Comparison of ENCODE assay signal across 30 cellular contexts in the genomic region with DNA sequence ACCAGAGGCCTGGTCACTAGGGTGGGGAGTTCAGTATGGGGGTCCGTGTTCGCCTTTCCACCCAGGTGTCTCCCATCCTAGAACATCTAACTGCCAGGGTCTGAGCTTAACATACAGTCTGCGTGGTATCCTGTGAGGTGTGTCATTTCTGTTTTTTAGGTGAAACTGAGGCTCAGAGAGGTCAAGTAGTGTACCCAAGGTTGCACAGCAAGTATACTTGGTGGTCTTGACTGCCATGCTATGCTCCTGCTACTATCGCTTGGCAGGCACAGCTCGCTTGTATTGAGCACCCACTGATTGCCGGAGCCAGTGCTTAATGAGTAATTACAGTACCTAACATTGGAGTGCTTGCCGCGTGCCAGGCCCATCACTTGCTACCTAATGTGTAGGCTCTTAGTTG. TPM values are rescaled to one million over a fixed set of nuclear protein-coding genes. Genes with fewer than 3 reads are reported as not detected.
DNase-seq lines count a peak whose midpoint lies in the region; ATAC-seq, FAIRE-seq and TF ChIP-seq lines count a peak whose summit lies in the region.
"Had no signal": no experiment of that assay in that cellular context is flagged by ENCODE, and none has a peak within 500 bp of the region (broad histone marks: within the 10 kb centered on the region; RNA-seq: fewer than 3 reads in every experiment).

No MANE protein-coding gene starts in this region.

- no peaks in the 10 kb centered on the region for H3K9me3 ChIP-seq in A549
- no peaks in the 10 kb centered on the region for H3K9me3 ChIP-seq in SK-N-SH
- H3K9me3 ChIP-seq: BLaER1 had no signal

- no peak for TF ChIP-seq CTCF in A549 (IDR thresholded peaks at IDR 0.05)
- TF ChIP-seq CTCF in natural killer cell (IDR thresholded peaks at IDR 0.05) = no peak
- no peak for TF ChIP-seq CTCF in SK-N-SH (IDR thresholded peaks at IDR 0.05)

- H3K27ac ChIP-seq in A549 = no peak overlapping the region
- H3K27ac ChIP-seq in SK-N-SH (ENCODE audit: low read depth in 2 of 2, low read length in 1 of 2) = no peak overlapping the region
- H3K27ac ChIP-seq: BLaER1, GM23248, KMS-11, PC-9 had no signal

- no peaks in the 10 kb centered on the region for H3F3A ChIP-seq in SK-N-SH (replicated peaks; ENCODE audit: insufficient read depth)

- DNase-seq in activated CD8-positive, alpha-beta memory T cell treated with anti-CD3 and anti-CD28 coated beads, Interleukin-2, amount 10 ng/mL, durations not matched to agents 7 days and 5 days = no peak
- no peak for DNase-seq in activated CD8-positive, alpha-beta memory T cell treated with anti-CD3 and anti-CD28 coated beads for 24 hours
- no peak for DNase-seq in A549 (ENCODE audit: low read depth in 1 of 2, low spot score in 1 of 2)
- DNase-seq in activated T-helper 1 cell treated with anti-CD3 and anti-CD28 coated beads, Interleukin-12 subunit alpha, Interleukin-12 subunit beta, Interleukin-2, Interleukin-4 antibody, amounts not matched to agents 30 ng/mL and 10 ng/mL and 1 ng/mL, durations not matched to agents 14 hours and 24 hours and 36 hours (ENCODE audit: low spot score) = no peak
- DNase-seq in natural killer cell = no peak
- DNase-seq in SK-N-SH = no peak
- no peak for DNase-seq in NCI-H2107 (lab: John Stamatoyannopoulos, UW)
- DNase-seq: CD4-positive, alpha-beta memory T cell; COR-L47; DMS53; NCI-H1048; NCI-H1417; NCI-H1694; NCI-H2029 treated with DMSO at 0.1 percent for 48 hours; NCI-H2227 treated with DMSO at 0.1 percent for 48 hours; NCI-H526 treated with DMSO at 0.1 percent for 48 hours; PC-9 had no signal

- no peaks in the 10 kb centered on the region for H3K79me2 ChIP-seq in SK-N-SH (ENCODE audit: insufficient read depth)

- H3K9me2 ChIP-seq in SK-N-SH = no peaks in the 10 kb centered on the region

- ATAC-seq in activated CD8-positive, alpha-beta memory T cell treated with anti-CD3 and anti-CD28 coated beads, Interleukin-2, amount 10 ng/mL, durations not matched to agents 7 days and 5 days = peak; percentile 9
- ATAC-seq in A549 = no peak
- ATAC-seq in natural killer cell = no peak
- ATAC-seq: Right ventricle myocardium inferior had no signal

- WGBS in A549 (ENCODE audit: missing lambda C conversion rate) = 88% methylated on average over 8 of the region's 8 CpGs
- WGBS in SK-N-SH (ENCODE audit: low lambda C conversion rate) = 94% methylated on average over 6 of the region's 8 CpGs

- no peaks in the 10 kb centered on the region for H4K20me1 ChIP-seq in SK-N-SH (ENCODE audit: insufficient read depth)

- TF ChIP-seq POLR2A in A549 (IDR thresholded peaks at IDR 0.05; ENCODE audit: low read length) = no peak

- TF ChIP-seq EP300 in A549 (IDR thresholded peaks at IDR 0.05) (no peak), SK-N-SH (IDR thresholded peaks at IDR 0.05; ENCODE audit: borderline replicate concordance in 1 of 2, low read depth in 1 of 2, low read length in 1 of 2) (no peak)

- H3K4me3 ChIP-seq in A549 (no peak overlapping the region), SK-N-SH (ENCODE audit: low read depth in 2 of 2, low read length in 1 of 2) (no peak overlapping the region)
- H3K4me3 ChIP-seq: BLaER1, GM23248, PC-9 had no signal

- H3K27me3 Mint-ChIP-seq in activated CD8-positive, alpha-beta memory T cell treated with anti-CD3 and anti-CD28 coated beads, Interleukin-2, amount 10 ng/mL, durations not matched to agents 7 days and 5 days = no peaks in the 10 kb centered on the region
- H3K27me3 Mint-ChIP-seq in activated T-helper 1 cell treated with anti-CD3 and anti-CD28 coated beads, Interleukin-12 subunit alpha, Interleukin-12 subunit beta, Interleukin-2, Interleukin-4 antibody, amounts not matched to agents 30 ng/mL and 10 ng/mL and 1 ng/mL, durations not matched to agents 14 hours and 24 hours and 36 hours (ENCODE audit: insufficient read depth) = no peaks in the 10 kb centered on the region
- H3K27me3 Mint-ChIP-seq in natural killer cell (ENCODE audit: low read depth in 2 of 2) = no peaks in the 10 kb centered on the region
- H3K27me3 Mint-ChIP-seq: CD4-positive, alpha-beta memory T cell had no signal

- H3K4me1 ChIP-seq in A549 (no peaks in the 10 kb centered on the region), SK-N-SH (ENCODE audit: control insufficient read depth in 1 of 2, insufficient read depth in 2 of 2, low read depth in 1 of 2, low read length in 1 of 2) (no peaks in the 10 kb centered on the region)
- H3K4me1 ChIP-seq: BLaER1 had no signal

- POLR2A ChIA-PET in A549 (lab: Yijun Ruan, JAX) = no interaction called here
- POLR2A ChIA-PET in SK-N-SH (lab: Yijun Ruan, JAX) = no interaction called here

- no peaks in the 10 kb centered on the region for H3K27me3 ChIP-seq in SK-N-SH (ENCODE audit: insufficient read depth)
- H3K27me3 ChIP-seq: BLaER1 had no signal

- TF ChIP-seq RAD21 in A549 (conservative IDR thresholded peaks at IDR 0.05 in 1 of 2, IDR thresholded peaks at IDR 0.05 in 1 of 2) = no peak
- TF ChIP-seq RAD21 in SK-N-SH (IDR thresholded peaks at IDR 0.05; ENCODE audit: low read length) = no peak

- FAIRE-seq in A549 (lab: Jason Lieb, UNC) = no peak

- no peak overlapping the region for H3K9ac ChIP-seq in SK-N-SH
- H3K9ac ChIP-seq: BLaER1, GM23248, KMS-11 had no signal

- no peak overlapping the region for H3K4me3 Mint-ChIP-seq in activated CD8-positive, alpha-beta memory T cell treated with anti-CD3 and anti-CD28 coated beads, Interleukin-2, amount 10 ng/mL, durations not matched to agents 7 days and 5 days
- H3K4me3 Mint-ChIP-seq in activated T-helper 1 cell treated with anti-CD3 and anti-CD28 coated beads, Interleukin-12 subunit alpha, Interleukin-12 subunit beta, Interleukin-2, Interleukin-4 antibody, amounts not matched to agents 30 ng/mL and 10 ng/mL and 1 ng/mL, durations not matched to agents 14 hours and 24 hours and 36 hours = no peak overlapping the region
- no peak overlapping the region for H3K4me3 Mint-ChIP-seq in natural killer cell
- H3K4me3 Mint-ChIP-seq: CD4-positive, alpha-beta memory T cell had no signal

- H3K9me3 Mint-ChIP-seq in activated CD8-positive, alpha-beta memory T cell treated with anti-CD3 and anti-CD28 coated beads, Interleukin-2, amount 10 ng/mL, durations not matched to agents 7 days and 5 days (ENCODE audit: low read depth) = no peaks in the 10 kb centered on the region
- no peaks in the 10 kb centered on the region for H3K9me3 Mint-ChIP-seq in activated T-helper 1 cell treated with anti-CD3 and anti-CD28 coated beads, Interleukin-12 subunit alpha, Interleukin-12 subunit beta, Interleukin-2, Interleukin-4 antibody, amounts not matched to agents 30 ng/mL and 10 ng/mL and 1 ng/mL, durations not matched to agents 14 hours and 24 hours and 36 hours
- H3K9me3 Mint-ChIP-seq in natural killer cell = no peaks in the 10 kb centered on the region
- H3K9me3 Mint-ChIP-seq: CD4-positive, alpha-beta memory T cell had no signal

- CTCF ChIA-PET in activated CD8-positive, alpha-beta memory T cell treated with anti-CD3 and anti-CD28 coated beads, Interleukin-2, amount 10 ng/mL, durations not matched to agents 7 days and 5 days (lab: Charles Lee) = no interaction called here
- CTCF ChIA-PET in A549 (lab: Yijun Ruan, JAX) = interaction anchor here (1.7 to 2.7 kb wide), 2 partner anchors 9 to 163 kb away, joined by 4 to 11 read pairs; no protein-coding TSS in a partner anchor
- CTCF ChIA-PET in SK-N-SH (lab: Yijun Ruan, JAX) = interaction anchor here (1.5 to 3.1 kb wide), 2 partner anchors 8 to 163 kb away, joined by 6 to 17 read pairs; no protein-coding TSS in a partner anchor

- H2AFZ ChIP-seq in SK-N-SH (ENCODE audit: low read depth) = no peak overlapping the region
- H2AFZ ChIP-seq: GM23248, PC-9 had no signal

- intact Hi-C loops in activated T-helper 1 cell treated with anti-CD3 and anti-CD28 coated beads, Interleukin-12 subunit alpha, Interleukin-12 subunit beta, Interleukin-2, Interleukin-4 antibody, amounts not matched to agents 30 ng/mL and 10 ng/mL and 1 ng/mL, durations not matched to agents 14 hours and 24 hours and 36 hours (cut with micrococcal nuclease) = no loop called here
- intact Hi-C loops in natural killer cell (cut with micrococcal nuclease) = no loop called here

- H3K4me2 ChIP-seq in A549 = no peak overlapping the region
- no peak overlapping the region for H3K4me2 ChIP-seq in SK-N-SH
- H3K4me2 ChIP-seq: BLaER1, KMS-11, PC-9 had no signal

- peaks cover 16% of the 10 kb centered on the region for H3K4me1 Mint-ChIP-seq in activated CD8-positive, alpha-beta memory T cell treated with anti-CD3 and anti-CD28 coated beads, Interleukin-2, amount 10 ng/mL, durations not matched to agents 7 days and 5 days
- H3K4me1 Mint-ChIP-seq in activated T-helper 1 cell treated with anti-CD3 and anti-CD28 coated beads, Interleukin-12 subunit alpha, Interleukin-12 subunit beta, Interleukin-2, Interleukin-4 antibody, amounts not matched to agents 30 ng/mL and 10 ng/mL and 1 ng/mL, durations not matched to agents 14 hours and 24 hours and 36 hours (ENCODE audit: low read depth) = peaks cover 12% of the 10 kb centered on the region
- H3K4me1 Mint-ChIP-seq in natural killer cell = peaks cover 16 to 17% of the 10 kb centered on the region in 2 donors
- H3K4me1 Mint-ChIP-seq: CD4-positive, alpha-beta memory T cell had no signal

- H3K27ac Mint-ChIP-seq in activated CD8-positive, alpha-beta memory T cell treated with anti-CD3 and anti-CD28 coated beads, Interleukin-2, amount 10 ng/mL, durations not matched to agents 7 days and 5 days = peak overlapping the region; percentile 77
- peak overlapping the region; percentile 34 for H3K27ac Mint-ChIP-seq in activated T-helper 1 cell treated with anti-CD3 and anti-CD28 coated beads, Interleukin-12 subunit alpha, Interleukin-12 subunit beta, Interleukin-2, Interleukin-4 antibody, amounts not matched to agents 30 ng/mL and 10 ng/mL and 1 ng/mL, durations not matched to agents 14 hours and 24 hours and 36 hours
- peak overlapping the region; percentile 56 to 88 for H3K27ac Mint-ChIP-seq in natural killer cell

- peaks cover 0 to 5% of the 10 kb centered on the region in 2 experiments for H3K36me3 ChIP-seq in SK-N-SH (replicated peaks in 1 of 2; ENCODE audit: control insufficient read depth in 1 of 2, insufficient read depth in 2 of 2, low read length in 1 of 2)

- H3K36me3 Mint-ChIP-seq in activated CD8-positive, alpha-beta memory T cell treated with anti-CD3 and anti-CD28 coated beads, Interleukin-2, amount 10 ng/mL, durations not matched to agents 7 days and 5 days = peaks cover 42% of the 10 kb centered on the region
- peaks cover 32% of the 10 kb centered on the region for H3K36me3 Mint-ChIP-seq in activated T-helper 1 cell treated with anti-CD3 and anti-CD28 coated beads, Interleukin-12 subunit alpha, Interleukin-12 subunit beta, Interleukin-2, Interleukin-4 antibody, amounts not matched to agents 30 ng/mL and 10 ng/mL and 1 ng/mL, durations not matched to agents 14 hours and 24 hours and 36 hours (ENCODE audit: low read depth)
- H3K36me3 Mint-ChIP-seq in natural killer cell = no peaks in the 10 kb centered on the region
- H3K36me3 Mint-ChIP-seq: CD4-positive, alpha-beta memory T cell had no signal

RNA-seq across cellular contexts. Expression of gene GTSF1L, which starts 26.2 kb away (rescaled TPM):
- total RNA-seq in activated CD8-positive, alpha-beta memory T cell treated with anti-CD3 and anti-CD28 coated beads, Interleukin-2, amount 10 ng/mL, durations not matched to agents 7 days and 5 days = under 1 TPM in 1 of 2 experiments, not detected in 1; 0.28 TPM
- polyA plus RNA-seq in A549 (2011; rRNA removed) (not detected in 2 replicates), A549 (2017; fragmentation: RNase III; extraction: RNeasy Plus Mini Kit Qiagen cat#74134 plus additional on column Dnase treatment) (not detected in 3 replicates), SK-N-SH (2012; rRNA removed) (not detected in 2 replicates)
- polyA plus RNA-seq in A549 (2012; cell fraction: cytosol; rRNA removed) = not detected in 2 replicates
- not detected in 2 replicates for polyA plus RNA-seq in A549 (2012; cell fraction: nucleus; rRNA removed)
- polyA minus RNA-seq in A549 (2011; rRNA and poly(A)+ RNA removed) = not detected in 2 replicates
- total RNA-seq in activated T-helper 1 cell treated with anti-CD3 and anti-CD28 coated beads, Interleukin-12 subunit alpha, Interleukin-12 subunit beta, Interleukin-2, Interleukin-4 antibody, amounts not matched to agents 30 ng/mL and 10 ng/mL and 1 ng/mL, durations not matched to agents 14 hours and 24 hours and 36 hours = 0.39 TPM in 1 of 2 replicates, not detected in the other
- total RNA-seq in natural killer cell = not detected
- not detected in 2 replicates for polyA plus RNA-seq in SK-N-SH (2012; cell fraction: cytosol; rRNA removed)
- polyA plus RNA-seq in SK-N-SH (2012; cell fraction: nucleus; rRNA removed) = not detected in 2 replicates
- total RNA-seq: A172; CD4-positive, alpha-beta memory T cell; Daoy; G401; GM23248; H7; IMR-90; NCI-H460; PC-9; Right ventricle myocardium inferior; RPMI7951; SK-MEL-5 had no signal
- polyA plus RNA-seq: AG04450; CD4-positive, alpha-beta memory T cell; GM23248; IMR-90 had no signal

RNA-seq across cellular contexts. Expression of gene MYBL2, which starts 33.7 kb away (rescaled TPM):
- total RNA-seq in activated CD8-positive, alpha-beta memory T cell treated with anti-CD3 and anti-CD28 coated beads, Interleukin-2, amount 10 ng/mL, durations not matched to agents 7 days and 5 days = 100 to 1,000 TPM; 114 to 118 TPM
- polyA plus RNA-seq in A549 (2011; rRNA removed) (19.9 and 22.1 TPM in 2 replicates), A549 (2017; fragmentation: RNase III; extraction: RNeasy Plus Mini Kit Qiagen cat#74134 plus additional on column Dnase treatment) (48.9 to 59.5 TPM (median 53.7 TPM) in 3 replicates), SK-N-SH (2012; rRNA removed) (7.3 and 9.7 TPM in 2 replicates)
- 45.9 and 53.2 TPM in 2 replicates for polyA plus RNA-seq in A549 (2012; cell fraction: cytosol; rRNA removed)
- polyA plus RNA-seq in A549 (2012; cell fraction: nucleus; rRNA removed) = 51.0 and 57.6 TPM in 2 replicates
- polyA minus RNA-seq in A549 (2011; rRNA and poly(A)+ RNA removed) = 54.1 and 66.3 TPM in 2 replicates
- total RNA-seq in activated T-helper 1 cell treated with anti-CD3 and anti-CD28 coated beads, Interleukin-12 subunit alpha, Interleukin-12 subunit beta, Interleukin-2, Interleukin-4 antibody, amounts not matched to agents 30 ng/mL and 10 ng/mL and 1 ng/mL, durations not matched to agents 14 hours and 24 hours and 36 hours = 95.1 and 95.5 TPM in 2 replicates
- total RNA-seq in natural killer cell = 1 to 10 TPM; 1.6 to 2.4 (median 1.7) TPM
- polyA plus RNA-seq in SK-N-SH (2012; cell fraction: cytosol; rRNA removed) = 5.0 and 6.6 TPM in 2 replicates
- 6.8 and 9.1 TPM in 2 replicates for polyA plus RNA-seq in SK-N-SH (2012; cell fraction: nucleus; rRNA removed)

Comparison
In these comparisons a context has a peak if more than half of its experiments do, and no peak if none do; other contexts are left out.
1. RNA of gene MYBL2, which starts 33.7 kb away (total RNA-seq): 114 to 118 TPM in activated CD8-positive, alpha-beta memory T cell treated with anti-CD3 and anti-CD28 coated beads, Interleukin-2, amount 10 ng/mL, durations not matched to agents 7 days and 5 days and 95.1 to 95.5 TPM in activated T-helper 1 cell treated with anti-CD3 and anti-CD28 coated beads, Interleukin-12 subunit alpha, Interleukin-12 subunit beta, Interleukin-2, Interleukin-4 antibody, amounts not matched to agents 30 ng/mL and 10 ng/mL and 1 ng/mL, durations not matched to agents 14 hours and 24 hours and 36 hours; 1.6 to 2.4 TPM in natural killer cell; every median in the first group is over 10 times any median in the second.
2. Peak in every context shown above with its lines, with median percentiles within 50 percentile points of each other: H3K27ac Mint-ChIP-seq.